ENCODE assay signal across 8 cellular contexts in the genomic region with DNA sequence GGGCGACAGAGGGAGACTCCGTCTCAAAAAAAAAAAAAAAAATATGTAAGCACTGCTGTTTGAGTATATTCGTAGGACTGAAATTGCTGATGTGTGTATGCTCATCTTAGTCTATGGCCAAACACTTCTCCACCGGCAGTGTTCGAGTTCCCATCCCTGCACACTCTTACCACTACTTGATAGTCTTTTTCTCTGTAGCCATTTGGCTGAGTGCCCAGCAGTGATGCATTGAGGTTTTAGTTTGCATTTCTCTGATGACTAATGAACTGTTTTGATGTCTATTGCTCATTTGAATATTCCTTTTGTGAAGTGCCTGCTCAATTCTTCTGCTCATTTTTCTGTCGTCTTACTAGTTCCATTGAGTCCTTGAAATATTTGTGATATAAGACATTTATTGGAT. TPM values are rescaled to one million over a fixed set of nuclear protein-coding genes. Genes with fewer than 3 reads are reported as not detected.
DNase-seq lines count a peak whose midpoint lies in the region; ATAC-seq lines count a peak whose summit lies in the region.

No MANE protein-coding gene starts in this region.

- peak; percentile 55 for DNase-seq in Right ventricle myocardium superior
- DNase-seq in cardiac septum (ENCODE audit: low spot score), result no peak
- peak; percentile 82 for DNase-seq in NCI-H446 (lab: John Stamatoyannopoulos, UW)
- DNase-seq in activated CD8-positive, alpha-beta memory T cell treated with anti-CD3 and anti-CD28 coated beads for 1 hour (ENCODE audit: extremely low read depth in 1 of 2, low read depth in 1 of 2), result peak; percentile 73 to 74
- DNase-seq in epithelial cell of prostate (ENCODE audit: low read depth, low spot score), result peak; percentile 67
- peak; percentile 94 for DNase-seq in stimulated activated CD4-positive, alpha-beta T cell treated with anti-CD3 and anti-CD28 coated beads, Interleukin-15, amount 100 ng/mL, for 24 hours
- no peak for DNase-seq in NCI-H1694 treated with DMSO at 0.1 percent for 48 hours (lab: John Stamatoyannopoulos, UW)

- ATAC-seq in Right ventricle myocardium superior (ENCODE audit: poor library complexity), result no peak
- ATAC-seq in HG03025 (IDR thresholded peaks at IDR 0.05; ENCODE audit: low FRiP score, unreplicated experiment), result peak; percentile 41

- no peak overlapping the region for H3K27ac ChIP-seq in epithelial cell of prostate

- intact Hi-C loops in Right ventricle myocardium superior (cut with DNase I) (no loop called here), cardiac septum (cut with DNase I) (loop anchor here (5.0 kb wide), 1 partner anchor 73 kb away; the partner anchor contains the start of genes FAM118B and RPUSD4)

RNA-seq across cellular contexts. Expression of gene TIRAP, which starts 1.9 kb away (rescaled TPM):
- total RNA-seq in Right ventricle myocardium superior (7.2 TPM), cardiac septum (8.4 TPM)

RNA-seq across cellular contexts. Expression of gene FOXRED1, which starts 15.9 kb away (rescaled TPM):
- 30.3 TPM for total RNA-seq in Right ventricle myocardium superior
- total RNA-seq in cardiac septum, result 23.0 TPM

RNA-seq across cellular contexts. Expression of gene SRPRA, which starts 16.1 kb away (rescaled TPM):
- total RNA-seq in Right ventricle myocardium superior, result 57.4 TPM
- 77.4 TPM for total RNA-seq in cardiac septum

RNA-seq across cellular contexts. Expression of gene DCPS, which starts 19.0 kb away (rescaled TPM):
- total RNA-seq in Right ventricle myocardium superior (10.7 TPM), cardiac septum (9.9 TPM)

Comparison
In these comparisons a context has a peak if more than half of its experiments do, and no peak if none do; other contexts are left out.
1. DNase-seq: peak in Right ventricle myocardium superior (single experiment), NCI-H446 (2 of 2), activated CD8-positive, alpha-beta memory T cell treated with anti-CD3 and anti-CD28 coated beads for 1 hour (2 of 2), epithelial cell of prostate (single experiment) and stimulated activated CD4-positive, alpha-beta T cell treated with anti-CD3 and anti-CD28 coated beads, Interleukin-15, amount 100 ng/mL, for 24 hours (single experiment); none in cardiac septum (single experiment) and NCI-H1694 treated with DMSO at 0.1 percent for 48 hours (single experiment).